2 cellular contexts compared by ENCODE assay signal in the genomic region with DNA sequence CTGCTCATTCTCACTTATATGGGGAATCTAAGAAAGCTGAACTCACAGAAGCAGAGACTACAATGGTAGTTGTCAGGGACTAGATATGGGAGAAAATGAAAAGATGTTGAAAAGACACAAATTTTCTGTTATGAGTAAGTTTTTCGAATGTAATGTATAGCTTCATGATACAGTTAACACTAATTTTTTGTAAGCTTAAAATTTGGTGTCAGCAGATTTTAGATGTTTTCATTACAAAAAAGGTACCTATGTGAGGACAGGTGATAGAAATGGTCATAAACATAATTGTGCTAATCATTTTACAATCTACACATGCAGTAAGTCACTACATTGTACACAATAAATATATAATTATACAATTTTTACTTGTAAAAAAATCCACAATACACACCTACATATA.
TF ChIP-seq lines count a peak whose summit lies in the region.

No MANE protein-coding gene starts in this region.

TF ChIP-seq in HepG2, 621 proteins besides CTCF, POLR2A, EP300 and RAD21 (continued from another document):
- TF ChIP-seq, protein P1, sequence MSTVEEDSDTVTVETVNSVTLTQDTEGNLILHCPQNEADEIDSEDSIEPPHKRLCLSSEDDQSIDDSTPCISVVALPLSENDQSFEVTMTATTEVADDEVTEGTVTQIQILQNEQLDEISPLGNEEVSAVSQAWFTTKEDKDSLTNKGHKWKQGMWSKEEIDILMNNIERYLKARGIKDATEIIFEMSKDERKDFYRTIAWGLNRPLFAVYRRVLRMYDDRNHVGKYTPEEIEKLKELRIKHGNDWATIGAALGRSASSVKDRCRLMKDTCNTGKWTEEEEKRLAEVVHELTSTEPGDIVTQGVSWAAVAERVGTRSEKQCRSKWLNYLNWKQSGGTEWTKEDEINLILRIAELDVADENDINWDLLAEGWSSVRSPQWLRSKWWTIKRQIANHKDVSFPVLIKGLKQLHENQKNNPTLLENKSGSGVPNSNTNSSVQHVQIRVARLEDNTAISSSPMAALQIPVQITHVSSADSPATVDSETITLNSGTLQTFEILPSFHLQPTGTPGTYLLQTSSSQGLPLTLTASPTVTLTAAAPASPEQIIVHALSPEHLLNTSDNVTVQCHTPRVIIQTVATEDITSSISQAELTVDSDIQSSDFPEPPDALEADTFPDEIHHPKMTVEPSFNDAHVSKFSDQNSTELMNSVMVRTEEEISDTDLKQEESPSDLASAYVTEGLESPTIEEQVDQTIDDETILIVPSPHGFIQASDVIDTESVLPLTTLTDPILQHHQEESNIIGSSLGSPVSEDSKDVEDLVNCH (CRISPR knock-in tag; IDR thresholded peaks at IDR 0.05) = no peak
- TF ChIP-seq TBL1XR1 (IDR thresholded peaks at IDR 0.05; ENCODE audit: borderline replicate concordance, low read length, partially characterized antibody) = no peak
- TF ChIP-seq, protein P2, sequence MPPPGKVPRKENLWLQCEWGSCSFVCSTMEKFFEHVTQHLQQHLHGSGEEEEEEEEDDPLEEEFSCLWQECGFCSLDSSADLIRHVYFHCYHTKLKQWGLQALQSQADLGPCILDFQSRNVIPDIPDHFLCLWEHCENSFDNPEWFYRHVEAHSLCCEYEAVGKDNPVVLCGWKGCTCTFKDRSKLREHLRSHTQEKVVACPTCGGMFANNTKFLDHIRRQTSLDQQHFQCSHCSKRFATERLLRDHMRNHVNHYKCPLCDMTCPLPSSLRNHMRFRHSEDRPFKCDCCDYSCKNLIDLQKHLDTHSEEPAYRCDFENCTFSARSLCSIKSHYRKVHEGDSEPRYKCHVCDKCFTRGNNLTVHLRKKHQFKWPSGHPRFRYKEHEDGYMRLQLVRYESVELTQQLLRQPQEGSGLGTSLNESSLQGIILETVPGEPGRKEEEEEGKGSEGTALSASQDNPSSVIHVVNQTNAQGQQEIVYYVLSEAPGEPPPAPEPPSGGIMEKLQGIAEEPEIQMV (CRISPR knock-in tag; IDR thresholded peaks at IDR 0.05; ENCODE audit: low read depth) = no peak
TF ChIP-seq in HepG2: peak in this region for 1.

TF ChIP-seq in IMR-90, 13 proteins besides CTCF, POLR2A, EP300 and RAD21 (continued from another document):
- TF ChIP-seq, protein P3, sequence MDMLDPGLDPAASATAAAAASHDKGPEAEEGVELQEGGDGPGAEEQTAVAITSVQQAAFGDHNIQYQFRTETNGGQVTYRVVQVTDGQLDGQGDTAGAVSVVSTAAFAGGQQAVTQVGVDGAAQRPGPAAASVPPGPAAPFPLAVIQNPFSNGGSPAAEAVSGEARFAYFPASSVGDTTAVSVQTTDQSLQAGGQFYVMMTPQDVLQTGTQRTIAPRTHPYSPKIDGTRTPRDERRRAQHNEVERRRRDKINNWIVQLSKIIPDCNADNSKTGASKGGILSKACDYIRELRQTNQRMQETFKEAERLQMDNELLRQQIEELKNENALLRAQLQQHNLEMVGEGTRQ (IDR thresholded peaks at IDR 0.05; ENCODE audit: low read depth, low read length) = no peak
TF ChIP-seq in IMR-90: peak in this region for 1.
